ENCODE assay signal across 1 cellular context in the genomic region with DNA sequence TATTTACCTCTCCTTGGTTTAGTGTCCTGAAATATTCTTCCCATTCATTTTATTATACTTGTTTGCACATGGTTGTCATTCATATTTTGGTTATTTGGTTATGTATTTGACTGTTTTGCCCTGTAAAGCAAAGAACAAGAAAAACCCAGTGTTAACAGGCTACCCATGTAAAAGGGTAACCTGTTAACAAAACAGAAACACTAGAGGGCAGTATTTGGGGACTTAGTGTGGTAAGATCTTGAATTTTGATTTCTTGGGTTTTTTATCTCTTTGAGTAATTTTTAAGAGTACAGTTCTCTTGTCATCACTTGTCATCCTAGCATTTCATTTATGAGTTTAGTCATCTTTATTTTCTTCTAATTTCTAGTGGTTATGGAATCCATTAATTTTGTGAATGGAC.
TF ChIP-seq lines count a peak whose summit lies in the region.

No MANE protein-coding gene starts in this region.

TF ChIP-seq in WTC11, 78 proteins besides CTCF, POLR2A, EP300 and RAD21 (continued from another document):
- TF ChIP-seq, protein P1, sequence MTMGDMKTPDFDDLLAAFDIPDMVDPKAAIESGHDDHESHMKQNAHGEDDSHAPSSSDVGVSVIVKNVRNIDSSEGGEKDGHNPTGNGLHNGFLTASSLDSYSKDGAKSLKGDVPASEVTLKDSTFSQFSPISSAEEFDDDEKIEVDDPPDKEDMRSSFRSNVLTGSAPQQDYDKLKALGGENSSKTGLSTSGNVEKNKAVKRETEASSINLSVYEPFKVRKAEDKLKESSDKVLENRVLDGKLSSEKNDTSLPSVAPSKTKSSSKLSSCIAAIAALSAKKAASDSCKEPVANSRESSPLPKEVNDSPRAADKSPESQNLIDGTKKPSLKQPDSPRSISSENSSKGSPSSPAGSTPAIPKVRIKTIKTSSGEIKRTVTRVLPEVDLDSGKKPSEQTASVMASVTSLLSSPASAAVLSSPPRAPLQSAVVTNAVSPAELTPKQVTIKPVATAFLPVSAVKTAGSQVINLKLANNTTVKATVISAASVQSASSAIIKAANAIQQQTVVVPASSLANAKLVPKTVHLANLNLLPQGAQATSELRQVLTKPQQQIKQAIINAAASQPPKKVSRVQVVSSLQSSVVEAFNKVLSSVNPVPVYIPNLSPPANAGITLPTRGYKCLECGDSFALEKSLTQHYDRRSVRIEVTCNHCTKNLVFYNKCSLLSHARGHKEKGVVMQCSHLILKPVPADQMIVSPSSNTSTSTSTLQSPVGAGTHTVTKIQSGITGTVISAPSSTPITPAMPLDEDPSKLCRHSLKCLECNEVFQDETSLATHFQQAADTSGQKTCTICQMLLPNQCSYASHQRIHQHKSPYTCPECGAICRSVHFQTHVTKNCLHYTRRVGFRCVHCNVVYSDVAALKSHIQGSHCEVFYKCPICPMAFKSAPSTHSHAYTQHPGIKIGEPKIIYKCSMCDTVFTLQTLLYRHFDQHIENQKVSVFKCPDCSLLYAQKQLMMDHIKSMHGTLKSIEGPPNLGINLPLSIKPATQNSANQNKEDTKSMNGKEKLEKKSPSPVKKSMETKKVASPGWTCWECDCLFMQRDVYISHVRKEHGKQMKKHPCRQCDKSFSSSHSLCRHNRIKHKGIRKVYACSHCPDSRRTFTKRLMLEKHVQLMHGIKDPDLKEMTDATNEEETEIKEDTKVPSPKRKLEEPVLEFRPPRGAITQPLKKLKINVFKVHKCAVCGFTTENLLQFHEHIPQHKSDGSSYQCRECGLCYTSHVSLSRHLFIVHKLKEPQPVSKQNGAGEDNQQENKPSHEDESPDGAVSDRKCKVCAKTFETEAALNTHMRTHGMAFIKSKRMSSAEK (CRISPR knock-in tag; IDR thresholded peaks at IDR 0.05; ENCODE audit: borderline replicate concordance), result no peak
- TF ChIP-seq, protein P2, sequence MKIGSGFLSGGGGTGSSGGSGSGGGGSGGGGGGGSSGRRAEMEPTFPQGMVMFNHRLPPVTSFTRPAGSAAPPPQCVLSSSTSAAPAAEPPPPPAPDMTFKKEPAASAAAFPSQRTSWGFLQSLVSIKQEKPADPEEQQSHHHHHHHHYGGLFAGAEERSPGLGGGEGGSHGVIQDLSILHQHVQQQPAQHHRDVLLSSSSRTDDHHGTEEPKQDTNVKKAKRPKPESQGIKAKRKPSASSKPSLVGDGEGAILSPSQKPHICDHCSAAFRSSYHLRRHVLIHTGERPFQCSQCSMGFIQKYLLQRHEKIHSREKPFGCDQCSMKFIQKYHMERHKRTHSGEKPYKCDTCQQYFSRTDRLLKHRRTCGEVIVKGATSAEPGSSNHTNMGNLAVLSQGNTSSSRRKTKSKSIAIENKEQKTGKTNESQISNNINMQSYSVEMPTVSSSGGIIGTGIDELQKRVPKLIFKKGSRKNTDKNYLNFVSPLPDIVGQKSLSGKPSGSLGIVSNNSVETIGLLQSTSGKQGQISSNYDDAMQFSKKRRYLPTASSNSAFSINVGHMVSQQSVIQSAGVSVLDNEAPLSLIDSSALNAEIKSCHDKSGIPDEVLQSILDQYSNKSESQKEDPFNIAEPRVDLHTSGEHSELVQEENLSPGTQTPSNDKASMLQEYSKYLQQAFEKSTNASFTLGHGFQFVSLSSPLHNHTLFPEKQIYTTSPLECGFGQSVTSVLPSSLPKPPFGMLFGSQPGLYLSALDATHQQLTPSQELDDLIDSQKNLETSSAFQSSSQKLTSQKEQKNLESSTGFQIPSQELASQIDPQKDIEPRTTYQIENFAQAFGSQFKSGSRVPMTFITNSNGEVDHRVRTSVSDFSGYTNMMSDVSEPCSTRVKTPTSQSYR (CRISPR knock-in tag; IDR thresholded peaks at IDR 0.05), result no peak
- TF ChIP-seq KAT7 (CRISPR knock-in tag; IDR thresholded peaks at IDR 0.05; ENCODE audit: borderline replicate concordance) (no peak), SMAD4 (CRISPR knock-in tag; IDR thresholded peaks at IDR 0.05) (no peak), GTF2I (CRISPR knock-in tag; conservative IDR thresholded peaks at IDR 0.05) (no peak), FOXP1 (CRISPR knock-in tag; IDR thresholded peaks at IDR 0.05; ENCODE audit: borderline replicate concordance) (no peak)
